1 cellular context compared by ENCODE assay signal in the genomic region with DNA sequence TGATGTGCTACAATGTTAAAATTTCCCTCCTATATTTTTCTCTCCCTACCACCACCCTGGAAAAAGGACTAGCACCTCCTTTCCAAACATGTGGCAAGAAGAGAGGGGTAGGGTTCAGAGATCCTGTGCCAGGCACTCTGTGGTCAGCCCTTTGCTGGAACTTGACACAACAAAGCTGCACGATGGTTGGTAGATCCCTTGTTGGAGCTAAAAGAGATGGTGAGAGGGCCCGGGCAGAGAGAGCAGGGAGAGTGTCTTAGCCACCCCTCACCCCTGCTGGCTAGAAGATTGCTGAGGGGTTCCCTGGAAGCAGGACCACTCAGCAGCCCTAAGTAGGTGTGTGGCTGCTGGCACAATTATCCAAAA.
TF ChIP-seq lines count a peak whose summit lies in the region.

No MANE protein-coding gene starts in this region.

TF ChIP-seq in IMR-90, 13 proteins besides CTCF, POLR2A, EP300 and RAD21 (continued from another document):
- TF ChIP-seq CHD1 (IDR thresholded peaks at IDR 0.05; ENCODE audit: low read depth, low read length): no peak
- TF ChIP-seq SMC3 (IDR thresholded peaks at IDR 0.05; ENCODE audit: low read depth, low read length): no peak
- no peak for TF ChIP-seq NFE2L2 (IDR thresholded peaks at IDR 0.05; ENCODE audit: low read depth, low read length)
- TF ChIP-seq MXI1 (IDR thresholded peaks at IDR 0.05; ENCODE audit: borderline replicate concordance, low read depth, low read length): no peak
- TF ChIP-seq, protein P1, sequence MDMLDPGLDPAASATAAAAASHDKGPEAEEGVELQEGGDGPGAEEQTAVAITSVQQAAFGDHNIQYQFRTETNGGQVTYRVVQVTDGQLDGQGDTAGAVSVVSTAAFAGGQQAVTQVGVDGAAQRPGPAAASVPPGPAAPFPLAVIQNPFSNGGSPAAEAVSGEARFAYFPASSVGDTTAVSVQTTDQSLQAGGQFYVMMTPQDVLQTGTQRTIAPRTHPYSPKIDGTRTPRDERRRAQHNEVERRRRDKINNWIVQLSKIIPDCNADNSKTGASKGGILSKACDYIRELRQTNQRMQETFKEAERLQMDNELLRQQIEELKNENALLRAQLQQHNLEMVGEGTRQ (IDR thresholded peaks at IDR 0.05; ENCODE audit: low read depth, low read length): no peak
- no peak for TF ChIP-seq FOS (IDR thresholded peaks at IDR 0.05; ENCODE audit: low read depth, low read length)
- no peak for TF ChIP-seq RCOR1 (IDR thresholded peaks at IDR 0.05; ENCODE audit: insufficient replicate concordance, low read length)
- TF ChIP-seq CEBPB (IDR thresholded peaks at IDR 0.05; ENCODE audit: low read depth, low read length): no peak
- TF ChIP-seq, protein P2, sequence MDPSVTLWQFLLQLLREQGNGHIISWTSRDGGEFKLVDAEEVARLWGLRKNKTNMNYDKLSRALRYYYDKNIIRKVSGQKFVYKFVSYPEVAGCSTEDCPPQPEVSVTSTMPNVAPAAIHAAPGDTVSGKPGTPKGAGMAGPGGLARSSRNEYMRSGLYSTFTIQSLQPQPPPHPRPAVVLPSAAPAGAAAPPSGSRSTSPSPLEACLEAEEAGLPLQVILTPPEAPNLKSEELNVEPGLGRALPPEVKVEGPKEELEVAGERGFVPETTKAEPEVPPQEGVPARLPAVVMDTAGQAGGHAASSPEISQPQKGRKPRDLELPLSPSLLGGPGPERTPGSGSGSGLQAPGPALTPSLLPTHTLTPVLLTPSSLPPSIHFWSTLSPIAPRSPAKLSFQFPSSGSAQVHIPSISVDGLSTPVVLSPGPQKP (IDR thresholded peaks at IDR 0.05; ENCODE audit: borderline replicate concordance, low read depth, low read length): no peak
- TF ChIP-seq MAFK (IDR thresholded peaks at IDR 0.05; ENCODE audit: low read depth, low read length): no peak
- TF ChIP-seq BHLHE40 (IDR thresholded peaks at IDR 0.05; ENCODE audit: low read depth, low read length): no peak
TF ChIP-seq in IMR-90: peak in this region for 0.
